ENCODE assay signal across 8 cellular contexts in genomic region chr5:134003064-134003956, GRCh38. TPM values are rescaled to one million over a fixed set of nuclear protein-coding genes. Genes with fewer than 3 reads are reported as not detected.
A peak's percentile ranks its signal among the peaks of the same experiment; 100 is the strongest.
DNase-seq lines count a peak whose midpoint lies in the region; ATAC-seq and TF ChIP-seq lines count a peak whose summit lies in the region.

No MANE protein-coding gene starts in this region.

- DNase-seq in cardiac muscle cell (ENCODE audit: low read depth in 1 of 2, low spot score in 1 of 2), result no peak
- DNase-seq in Right ventricle myocardium inferior (ENCODE audit: missing footprints), result no peak
- DNase-seq in Peyer's patch, result no peak
- DNase-seq in caudate nucleus (lab: John Stamatoyannopoulos, UW), result no peak
- no peak for DNase-seq in tibial nerve (ENCODE audit: low spot score in 2 of 2)
- no peak for DNase-seq in NCI-H1436 treated with DMSO at 0.1 percent for 48 hours (lab: John Stamatoyannopoulos, UW)
- DNase-seq in ureter (ENCODE audit: low spot score), result no peak

- ATAC-seq in Right ventricle myocardium inferior, result no peak

- H3K27me3 ChIP-seq in cardiac muscle cell, result no peaks in the 10 kb centered on the region
- H3K27me3 ChIP-seq in Peyer's patch, result no peaks in the 10 kb centered on the region
- H3K27me3 ChIP-seq in muscle layer of colon (ENCODE audit: control insufficient read depth in 1 of 2, insufficient read depth in 2 of 2, low read length in 2 of 2), result no peaks in the 10 kb centered on the region
- no peaks in the 10 kb centered on the region for H3K27me3 ChIP-seq in tibial nerve

- 9 to 12% methylated on average over 18 of the region's 18 CpGs for WGBS in tibial nerve, 2 donors

- H3K4me1 ChIP-seq in cardiac muscle cell (ENCODE audit: low read depth), result peaks cover 17% of the 10 kb centered on the region
- peaks cover 4 to 65% (median 19%) of the 10 kb centered on the region in 4 donors for H3K4me1 ChIP-seq in Peyer's patch
- peaks cover 51% of the 10 kb centered on the region for H3K4me1 ChIP-seq in muscle layer of colon (ENCODE audit: insufficient read depth, low read length)
- H3K4me1 ChIP-seq in tibial nerve, result peaks cover 0 to 71% (median 45%) of the 10 kb centered on the region in 4 donors

- TF ChIP-seq POLR2A in Peyer's patch (IDR thresholded peaks at IDR 0.05) (no peak), tibial nerve (IDR thresholded peaks at IDR 0.05) (no peak)

- intact Hi-C loops in Right ventricle myocardium inferior (cut with DNase I), result no loop called here

- H3K4me3 ChIP-seq in cardiac muscle cell (peak overlapping the region; percentile 86), Peyer's patch (peak overlapping the region; percentile 92 to 99 (median 96)), muscle layer of colon (ENCODE audit: low read depth in 1 of 2, low read length in 2 of 2) (peak overlapping the region; percentile 53 to 75), tibial nerve (peak overlapping the region; percentile 78 to 93 (median 88))

- H3K36me3 ChIP-seq in cardiac muscle cell (no peaks in the 10 kb centered on the region), Peyer's patch (peaks cover 0 to 7% (median 0%) of the 10 kb centered on the region in 3 donors), muscle layer of colon (ENCODE audit: insufficient read depth, low read length) (peaks cover 5% of the 10 kb centered on the region), tibial nerve (no peaks in the 10 kb centered on the region)

- H3K9ac ChIP-seq in muscle layer of colon (ENCODE audit: low read length), result peak overlapping the region; percentile 91

- TF ChIP-seq CTCF in cardiac muscle cell (IDR thresholded peaks at IDR 0.05; ENCODE audit: low read depth, low read length) (no peak), Peyer's patch (IDR thresholded peaks at IDR 0.05) (no peak), tibial nerve (IDR thresholded peaks at IDR 0.05) (no peak)

- TF ChIP-seq EP300 in tibial nerve (IDR thresholded peaks at IDR 0.05), result no peak

- H3K27ac ChIP-seq in cardiac muscle cell (peak overlapping the region; percentile 93), Peyer's patch (peak overlapping the region; percentile 97 to 100 (median 98)), caudate nucleus (ENCODE audit: low read depth, low read length) (peak overlapping the region; percentile 95), muscle layer of colon (ENCODE audit: low read depth, low read length) (peak overlapping the region; percentile 92), tibial nerve (peak overlapping the region; percentile 98 to 99 (median 98))

- H3K9me3 ChIP-seq in cardiac muscle cell (ENCODE audit: low read depth) (no peaks in the 10 kb centered on the region), Peyer's patch (no peaks in the 10 kb centered on the region), muscle layer of colon (ENCODE audit: low read length) (no peaks in the 10 kb centered on the region), tibial nerve (no peaks in the 10 kb centered on the region)

RNA-seq across cellular contexts. Expression of gene VDAC1, which starts 1.5 kb away (rescaled TPM):
- total RNA-seq in cardiac muscle cell (205 and 314 TPM in 2 replicates), Right ventricle myocardium inferior (458 TPM), Peyer's patch (100 to 1,000 TPM; 120 to 289 (median 181) TPM), tibial nerve (100 to 1,000 TPM in 1 of 4 donors, 10 to 100 TPM in 3; 64.7 to 103 (median 71.9) TPM), ureter (167 TPM)
- polyA plus RNA-seq in cardiac muscle cell, result 347 and 397 TPM in 2 replicates

RNA-seq across cellular contexts. Expression of gene C5orf15, which starts 34.9 kb away (rescaled TPM):
- 58.5 and 64.5 TPM in 2 replicates for total RNA-seq in cardiac muscle cell
- 87.8 and 88.6 TPM in 2 replicates for polyA plus RNA-seq in cardiac muscle cell
- 34.1 TPM for total RNA-seq in Right ventricle myocardium inferior
- total RNA-seq in Peyer's patch, result 10 to 100 TPM; 12.4 to 92.6 (median 36.2) TPM
- 10 to 100 TPM; 27.6 to 34.3 (median 32.9) TPM for total RNA-seq in tibial nerve
- 28.0 TPM for total RNA-seq in ureter
